1 cellular context compared by ENCODE assay signal in the genomic region with DNA sequence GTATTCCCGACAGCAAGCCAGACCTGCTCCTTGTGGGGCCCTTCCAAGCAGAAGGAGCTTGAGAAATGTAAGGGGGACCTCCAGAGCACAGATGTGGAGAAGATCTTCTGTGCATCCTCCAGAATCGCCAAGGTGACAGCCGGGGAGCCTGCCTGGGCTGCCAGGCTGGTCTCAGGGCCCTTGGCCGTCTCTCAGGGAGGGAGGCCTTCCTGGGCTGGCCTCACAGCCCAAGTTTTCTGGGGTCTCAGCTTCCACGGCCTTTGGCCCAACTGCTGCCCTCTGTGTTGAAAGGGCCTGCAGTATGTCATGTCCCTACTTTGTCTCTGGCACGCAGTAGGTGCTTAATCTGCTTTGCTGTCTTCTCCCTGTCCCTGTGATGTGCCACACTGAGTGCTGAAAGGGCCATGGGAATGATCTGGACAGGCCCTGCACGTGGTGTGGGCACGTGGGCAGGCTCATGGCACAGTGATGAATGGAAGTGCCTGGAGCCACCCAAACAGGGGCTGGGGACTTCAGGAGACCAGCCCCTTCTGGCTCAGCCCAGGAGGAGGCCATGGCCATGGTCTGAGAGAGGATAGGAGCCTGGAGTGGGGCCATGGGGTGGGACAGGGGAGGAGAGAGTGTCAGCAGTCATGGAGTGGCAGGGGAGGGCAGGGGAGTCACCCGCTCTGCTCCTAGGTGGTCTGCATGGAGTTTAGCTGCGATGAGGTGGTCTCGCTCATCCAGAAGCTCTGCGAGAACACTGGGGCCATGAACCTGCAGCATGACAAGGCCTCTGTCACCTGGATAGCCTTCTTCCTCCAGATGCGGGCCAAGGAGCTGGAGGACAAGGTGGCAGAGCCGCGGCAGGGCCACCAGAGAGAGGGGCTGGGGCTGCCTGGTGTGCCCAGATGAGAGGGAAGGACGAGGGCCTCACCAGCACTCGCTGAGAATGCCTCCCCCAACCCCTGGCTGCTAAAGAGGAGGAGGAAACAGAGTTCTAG.
A peak's percentile ranks its signal among the peaks of the same experiment; 100 is the strongest.
TF ChIP-seq lines count a peak whose summit lies in the region.

No MANE protein-coding gene starts in this region.

TF ChIP-seq in HepG2, 621 proteins besides CTCF, POLR2A, EP300 and RAD21:
- TF ChIP-seq PLSCR1 (CRISPR knock-in tag; IDR thresholded peaks at IDR 0.05; ENCODE audit: borderline replicate concordance) (no peak), ZNF577 (CRISPR knock-in tag; IDR thresholded peaks at IDR 0.05; ENCODE audit: borderline replicate concordance, low read depth) (no peak), ZHX1 (CRISPR knock-in tag; IDR thresholded peaks at IDR 0.05; ENCODE audit: low read depth) (no peak), MLXIP (CRISPR knock-in tag; IDR thresholded peaks at IDR 0.05; ENCODE audit: borderline replicate concordance) (no peak), EHMT2 (IDR thresholded peaks at IDR 0.05; ENCODE audit: borderline replicate concordance, low read depth, low read length) (no peak), FOXC1 (CRISPR knock-in tag; IDR thresholded peaks at IDR 0.05; ENCODE audit: borderline replicate concordance) (0 out of 2 replicates have a peak, but pooled peaks have one; percentile 10), ZNF331 (CRISPR knock-in tag; IDR thresholded peaks at IDR 0.05) (no peak), NR2F1 (CRISPR knock-in tag; IDR thresholded peaks at IDR 0.05) (no peak), ZKSCAN1 (IDR thresholded peaks at IDR 0.05; ENCODE audit: low read length) (peak; percentile 42; the same call in 1 of the 2 replicates)
- TF ChIP-seq, protein P1, sequence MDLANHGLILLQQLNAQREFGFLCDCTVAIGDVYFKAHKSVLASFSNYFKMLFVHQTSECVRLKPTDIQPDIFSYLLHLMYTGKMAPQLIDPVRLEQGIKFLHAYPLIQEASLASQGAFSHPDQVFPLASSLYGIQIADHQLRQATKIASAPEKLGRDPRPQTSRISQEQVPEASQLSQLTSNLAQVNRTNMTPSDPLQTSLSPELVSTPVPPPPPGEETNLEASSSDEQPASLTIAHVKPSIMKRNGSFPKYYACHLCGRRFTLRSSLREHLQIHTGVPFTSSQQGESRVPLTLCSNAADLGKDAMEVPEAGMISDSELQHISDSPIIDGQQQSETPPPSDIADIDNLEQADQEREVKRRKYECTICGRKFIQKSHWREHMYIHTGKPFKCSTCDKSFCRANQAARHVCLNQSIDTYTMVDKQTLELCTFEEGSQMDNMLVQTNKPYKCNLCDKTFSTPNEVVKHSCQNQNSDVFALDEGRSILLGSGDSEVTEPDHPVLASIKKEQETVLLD (CRISPR knock-in tag; IDR thresholded peaks at IDR 0.05; ENCODE audit: low read depth): no peak
